In the genomic region with DNA sequence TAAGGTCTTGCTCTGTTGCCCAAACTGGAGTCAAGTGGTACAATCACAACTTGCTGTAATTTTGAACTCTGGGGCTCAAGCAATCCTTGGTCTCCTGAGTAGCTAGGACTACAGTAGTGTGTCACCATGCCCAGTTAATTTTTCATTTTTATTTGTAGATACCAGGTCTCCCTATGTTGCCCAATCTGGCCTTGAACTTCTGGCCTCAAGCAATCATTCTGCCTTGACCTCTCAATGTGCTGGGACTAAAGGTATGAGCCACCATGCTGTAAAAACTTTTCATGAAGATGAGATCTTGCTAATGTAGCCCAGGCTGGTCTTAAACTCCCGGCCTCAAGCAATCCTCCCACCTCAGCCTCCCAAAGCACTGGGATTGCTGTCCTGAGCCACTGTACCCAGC, we compare ENCODE assay signal across 7 cellular contexts.
"Had no signal": no experiment of that assay in that cellular context is flagged by ENCODE, and none has a peak within 500 bp of the region (broad histone marks: within the 10 kb centered on the region; RNA-seq: fewer than 3 reads in every experiment).

No MANE protein-coding gene starts in this region.

- ATAC-seq: GM12878 had no signal

- DNase-seq: GDM1, GF-D8 had no signal

- H3K4me3 ChIP-seq: GM12878 had no signal

- FAIRE-seq: GM12878, GM12891, GM12892, GM18507, GM19239 had no signal
